ENCODE assay signal across 8 cellular contexts in the genomic region with DNA sequence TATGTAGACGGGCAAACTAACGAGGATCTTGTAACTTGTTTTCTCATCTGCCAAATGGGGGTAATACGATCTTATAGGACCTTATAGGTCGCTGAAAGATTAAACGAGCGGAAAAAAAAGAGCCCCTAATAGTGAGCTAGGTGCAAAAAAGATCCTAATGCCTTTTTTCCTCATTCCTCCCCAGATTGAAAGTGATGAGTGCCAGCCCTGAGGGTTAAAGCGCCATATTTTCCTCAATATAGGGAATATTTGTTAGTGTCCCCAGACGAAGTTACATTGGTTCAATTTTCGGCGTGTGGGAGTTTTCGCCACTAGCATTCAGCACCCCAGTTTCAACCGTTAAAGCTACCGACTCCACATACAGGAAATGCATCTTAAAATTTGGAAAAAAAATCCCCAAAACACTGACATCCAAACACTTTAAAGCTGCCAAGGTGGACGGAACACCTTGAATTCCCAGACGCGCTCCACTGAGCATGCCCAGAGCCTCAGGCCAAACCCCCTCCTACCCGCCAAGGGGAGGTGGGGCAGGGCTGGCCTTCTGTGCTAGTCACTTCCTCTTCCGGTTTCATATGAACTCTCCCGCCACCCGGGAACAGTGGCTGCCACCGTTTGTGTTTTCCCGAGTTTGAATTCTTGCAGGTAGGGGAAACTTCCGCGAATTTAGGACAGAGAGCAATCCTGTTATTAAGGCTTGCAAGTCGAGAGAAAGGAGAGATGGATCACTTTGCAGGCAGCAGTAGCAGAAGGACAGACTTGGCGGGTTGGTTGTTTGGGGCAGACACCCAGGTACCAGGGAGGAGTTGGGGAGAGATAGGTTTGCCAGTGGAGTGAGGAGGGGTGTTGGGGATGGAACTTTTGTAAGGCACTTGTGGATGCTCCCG. TPM values are rescaled to one million over a fixed set of nuclear protein-coding genes. Genes with fewer than 3 reads are reported as not detected.
DNase-seq lines count a peak whose midpoint lies in the region; ATAC-seq and TF ChIP-seq lines count a peak whose summit lies in the region.

A gene with protein sequence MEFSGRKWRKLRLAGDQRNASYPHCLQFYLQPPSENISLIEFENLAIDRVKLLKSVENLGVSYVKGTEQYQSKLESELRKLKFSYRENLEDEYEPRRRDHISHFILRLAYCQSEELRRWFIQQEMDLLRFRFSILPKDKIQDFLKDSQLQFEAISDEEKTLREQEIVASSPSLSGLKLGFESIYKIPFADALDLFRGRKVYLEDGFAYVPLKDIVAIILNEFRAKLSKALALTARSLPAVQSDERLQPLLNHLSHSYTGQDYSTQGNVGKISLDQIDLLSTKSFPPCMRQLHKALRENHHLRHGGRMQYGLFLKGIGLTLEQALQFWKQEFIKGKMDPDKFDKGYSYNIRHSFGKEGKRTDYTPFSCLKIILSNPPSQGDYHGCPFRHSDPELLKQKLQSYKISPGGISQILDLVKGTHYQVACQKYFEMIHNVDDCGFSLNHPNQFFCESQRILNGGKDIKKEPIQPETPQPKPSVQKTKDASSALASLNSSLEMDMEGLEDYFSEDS (plus strand): TSS at position 571 of the 884 bp plus-strand sequence. CDS start 816 bp downstream, outside the sequence.

- DNase-seq in AML-193 (lab: John Stamatoyannopoulos, UW) (peak; percentile 87 to 95), NCI-H460 (ENCODE audit: extremely low read depth, low read depth) (peak; percentile 65), choroid plexus epithelial cell (ENCODE audit: low read depth) (peak; percentile 87), kidney epithelial cell (ENCODE audit: low read depth) (peak; percentile 50)
- peak; percentile 68 to 77 for DNase-seq in activated CD4-positive, alpha-beta T cell treated with anti-CD3 and anti-CD28 coated beads for 24 hours (ENCODE audit: low read depth in 2 of 2)
- DNase-seq in stimulated activated CD4-positive, alpha-beta T cell treated with anti-CD3 and anti-CD28 coated beads, Interleukin-15, amount 100 ng/mL, for 24 hours, result peak; percentile 91

- H3K4me3 ChIP-seq in choroid plexus epithelial cell (ENCODE audit: low read depth, low read length), result peak within 1 kb of the TSS; percentile 80
- H3K4me3 ChIP-seq in kidney epithelial cell (ENCODE audit: low read depth, low read length), result peak within 1 kb of the TSS; percentile 81

- TF ChIP-seq POLR2A in GM19099 (IDR thresholded peaks at IDR 0.05; ENCODE audit: extremely low read depth, insufficient read length, low read depth), result peak; percentile 74

- TF ChIP-seq CTCF in choroid plexus epithelial cell (conservative IDR thresholded peaks at IDR 0.05; ENCODE audit: low read depth, low read length) (no peak), kidney epithelial cell (IDR thresholded peaks at IDR 0.05; ENCODE audit: insufficient read depth, low read length, poor library complexity, severe bottlenecking) (peak; percentile 6)

- H3K36me3 ChIP-seq in kidney epithelial cell (ENCODE audit: control insufficient read depth, insufficient read depth, low read length), result peaks cover 1% of the 10 kb centered on the region

- H3K27me3 ChIP-seq in kidney epithelial cell (ENCODE audit: control insufficient read depth, insufficient read depth, low read length), result no peaks in the 10 kb centered on the region

- ATAC-seq in HG03378 (IDR thresholded peaks at IDR 0.05; ENCODE audit: unreplicated experiment), result peak; percentile 80

RNA-seq across cellular contexts. Expression of the gene that starts here (rescaled TPM):
- total RNA-seq in NCI-H460 (2014; rRNA removed; shearing (Covaris generic)), result 9.9 and 14.8 TPM in 2 replicates
- 17.4 and 17.9 TPM in 2 replicates for polyA plus RNA-seq in NCI-H460 (2014; cell fraction: nucleus; rRNA removed)
- total RNA-seq in kidney epithelial cell, result 16.2 and 17.9 TPM in 2 replicates

Comparison
In these comparisons a context has a peak if more than half of its experiments do, and no peak if none do; other contexts are left out.
1. Peak in every context shown above with its lines: DNase-seq, ATAC-seq and H3K4me3 ChIP-seq.